8 cellular contexts compared by ENCODE assay signal in genomic region chr7:102463841-102464576, GRCh38. TPM values are rescaled to one million over a fixed set of nuclear protein-coding genes. Genes with fewer than 3 reads are reported as not detected.
DNase-seq lines count a peak whose midpoint lies in the region; ATAC-seq and TF ChIP-seq lines count a peak whose summit lies in the region.

No MANE protein-coding gene starts in this region.

- H3K9me3 ChIP-seq in left ventricle myocardium inferior (replicated peaks): no peaks in the 10 kb centered on the region

- H3K4me1 Mint-ChIP-seq in activated T-helper 17 cell treated with anti-CD3 and anti-CD28 coated beads, Interleukin-2, amount 50 U/mL, for 72 hours: peaks cover 16% of the 10 kb centered on the region

- DNase-seq in BJ (ENCODE audit: low read depth) (no peak), left ventricle myocardium inferior (no peak), sciatic nerve (ENCODE audit: low spot score) (no peak), T-helper 9 cell (no peak)

- TF ChIP-seq CTCF in BJ (IDR thresholded peaks at IDR 0.05; ENCODE audit: insufficient read depth, low read depth, low read length) (no peak), left ventricle myocardium inferior (IDR thresholded peaks at IDR 0.05; ENCODE audit: borderline replicate concordance) (no peak)

- H3K27ac ChIP-seq in left ventricle myocardium inferior (replicated peaks): peak overlapping the region; percentile 80

- peak overlapping the region; percentile 96 for H3K4me3 ChIP-seq in BJ (ENCODE audit: low read depth, low read length)
- H3K4me3 ChIP-seq in left ventricle myocardium inferior: peak overlapping the region; percentile 85

- no peaks in the 10 kb centered on the region for H3K27me3 Mint-ChIP-seq in activated T-helper 17 cell treated with anti-CD3 and anti-CD28 coated beads, Interleukin-2, amount 50 U/mL, for 72 hours

- H3K4me3 Mint-ChIP-seq in activated T-helper 17 cell treated with anti-CD3 and anti-CD28 coated beads, Interleukin-2, amount 50 U/mL, for 72 hours: peak overlapping the region; percentile 89

- H3K4me1 ChIP-seq in left ventricle myocardium inferior: peaks cover 42% of the 10 kb centered on the region

- CTCF ChIA-PET in BJ (lab: Yijun Ruan, JAX): no interaction called here

- intact Hi-C loops in left ventricle myocardium inferior (cut with micrococcal nuclease): no loop called here
- intact Hi-C loops in sciatic nerve (cut with DNase I): no loop called here

- peak overlapping the region; percentile 89 for H3K27ac Mint-ChIP-seq in activated T-helper 17 cell treated with anti-CD3 and anti-CD28 coated beads, Interleukin-2, amount 50 U/mL, for 72 hours

- POLR2A ChIA-PET in BJ (lab: Charles Lee): no interaction called here

- ATAC-seq in HG02588 (IDR thresholded peaks at IDR 0.05; ENCODE audit: unreplicated experiment) (peak; percentile 2), sciatic nerve (peak; percentile 2), HG03175 (IDR thresholded peaks at IDR 0.05; ENCODE audit: unreplicated experiment) (no peak)
- no peak for ATAC-seq in activated T-helper 17 cell treated with anti-CD3 and anti-CD28 coated beads, Interleukin-2, amount 50 U/mL, for 72 hours (replicated peaks)
- ATAC-seq in activated CD4-positive, CD25-positive, alpha-beta regulatory T cell treated with anti-CD3 and anti-CD28 coated beads, Interleukin-2, amount 50 U/mL, for 24 hours: no peak

- H3K36me3 ChIP-seq in BJ (ENCODE audit: control insufficient read depth, insufficient read depth, low read length): peaks cover 10% of the 10 kb centered on the region
- peaks cover 6% of the 10 kb centered on the region for H3K36me3 ChIP-seq in left ventricle myocardium inferior

- H3K36me3 Mint-ChIP-seq in activated T-helper 17 cell treated with anti-CD3 and anti-CD28 coated beads, Interleukin-2, amount 50 U/mL, for 72 hours (ENCODE audit: low read depth): peaks cover 1% of the 10 kb centered on the region

- H3K27me3 ChIP-seq in BJ (ENCODE audit: control insufficient read depth, insufficient read depth, low read length) (no peaks in the 10 kb centered on the region), left ventricle myocardium inferior (ENCODE audit: low read depth) (no peaks in the 10 kb centered on the region)

- H3K9me3 Mint-ChIP-seq in activated T-helper 17 cell treated with anti-CD3 and anti-CD28 coated beads, Interleukin-2, amount 50 U/mL, for 72 hours: no peaks in the 10 kb centered on the region

RNA-seq across cellular contexts. Expression of gene ALKBH4, which starts 0.7 kb away (rescaled TPM):
- 4.5 and 5.9 TPM in 2 replicates for polyA plus RNA-seq in BJ (2011; rRNA removed)
- 1.2 and 1.5 TPM in 2 replicates for polyA minus RNA-seq in BJ (2011; rRNA and poly(A)+ RNA removed)
- total RNA-seq in activated T-helper 17 cell treated with anti-CD3 and anti-CD28 coated beads, Interleukin-2, amount 50 U/mL, for 72 hours: 1 to 10 TPM; 9.0 to 9.2 TPM
- total RNA-seq in left ventricle myocardium inferior: 6.0 TPM
- total RNA-seq in sciatic nerve: 8.6 TPM

RNA-seq across cellular contexts. Expression of gene LRWD1, which starts 0.8 kb away (rescaled TPM):
- 8.2 and 15.1 TPM in 2 replicates for polyA plus RNA-seq in BJ (2011; rRNA removed)
- polyA minus RNA-seq in BJ (2011; rRNA and poly(A)+ RNA removed): 9.8 and 10.7 TPM in 2 replicates
- 10 to 100 TPM; 14.8 to 20.6 TPM for total RNA-seq in activated T-helper 17 cell treated with anti-CD3 and anti-CD28 coated beads, Interleukin-2, amount 50 U/mL, for 72 hours
- total RNA-seq in left ventricle myocardium inferior (11.2 TPM), sciatic nerve (11.1 TPM)

RNA-seq across cellular contexts. Expression of gene POLR2J, which starts 14.7 kb away (rescaled TPM):
- polyA plus RNA-seq in BJ (2011; rRNA removed): 46.9 and 68.0 TPM in 2 replicates
- polyA minus RNA-seq in BJ (2011; rRNA and poly(A)+ RNA removed): 14.3 and 20.4 TPM in 2 replicates
- total RNA-seq in activated T-helper 17 cell treated with anti-CD3 and anti-CD28 coated beads, Interleukin-2, amount 50 U/mL, for 72 hours: 10 to 100 TPM; 63.5 to 74.2 TPM
- total RNA-seq in left ventricle myocardium inferior (55.8 TPM), sciatic nerve (31.6 TPM)

RNA-seq across cellular contexts. Expression of gene ORAI2, which starts 30.6 kb away (rescaled TPM):
- 27.3 and 41.6 TPM in 2 replicates for polyA plus RNA-seq in BJ (2011; rRNA removed)
- polyA minus RNA-seq in BJ (2011; rRNA and poly(A)+ RNA removed): 30.2 and 49.0 TPM in 2 replicates
- 10 to 100 TPM; 30.4 to 54.9 TPM for total RNA-seq in activated T-helper 17 cell treated with anti-CD3 and anti-CD28 coated beads, Interleukin-2, amount 50 U/mL, for 72 hours
- total RNA-seq in left ventricle myocardium inferior (2.6 TPM), sciatic nerve (18.0 TPM)

RNA-seq across cellular contexts. Expression of gene RASA4B, which starts 53.6 kb away (rescaled TPM):
- polyA plus RNA-seq in BJ (2011; rRNA removed): 9.5 and 15.0 TPM in 2 replicates
- 6.4 and 9.4 TPM in 2 replicates for polyA minus RNA-seq in BJ (2011; rRNA and poly(A)+ RNA removed)
- total RNA-seq in activated T-helper 17 cell treated with anti-CD3 and anti-CD28 coated beads, Interleukin-2, amount 50 U/mL, for 72 hours: 10 to 100 TPM; 14.1 to 23.3 TPM
- total RNA-seq in left ventricle myocardium inferior: 5.7 TPM
- total RNA-seq in sciatic nerve: 59.3 TPM

Comparison
In these comparisons a context has a peak if more than half of its experiments do, and no peak if none do; other contexts are left out.
1. ATAC-seq: peak in HG02588 (single experiment) and sciatic nerve (single experiment); none in activated T-helper 17 cell treated with anti-CD3 and anti-CD28 coated beads, Interleukin-2, amount 50 U/mL, for 72 hours (single experiment), activated CD4-positive, CD25-positive, alpha-beta regulatory T cell treated with anti-CD3 and anti-CD28 coated beads, Interleukin-2, amount 50 U/mL, for 24 hours (0 of 2) and HG03175 (single experiment).